In the genomic region with DNA sequence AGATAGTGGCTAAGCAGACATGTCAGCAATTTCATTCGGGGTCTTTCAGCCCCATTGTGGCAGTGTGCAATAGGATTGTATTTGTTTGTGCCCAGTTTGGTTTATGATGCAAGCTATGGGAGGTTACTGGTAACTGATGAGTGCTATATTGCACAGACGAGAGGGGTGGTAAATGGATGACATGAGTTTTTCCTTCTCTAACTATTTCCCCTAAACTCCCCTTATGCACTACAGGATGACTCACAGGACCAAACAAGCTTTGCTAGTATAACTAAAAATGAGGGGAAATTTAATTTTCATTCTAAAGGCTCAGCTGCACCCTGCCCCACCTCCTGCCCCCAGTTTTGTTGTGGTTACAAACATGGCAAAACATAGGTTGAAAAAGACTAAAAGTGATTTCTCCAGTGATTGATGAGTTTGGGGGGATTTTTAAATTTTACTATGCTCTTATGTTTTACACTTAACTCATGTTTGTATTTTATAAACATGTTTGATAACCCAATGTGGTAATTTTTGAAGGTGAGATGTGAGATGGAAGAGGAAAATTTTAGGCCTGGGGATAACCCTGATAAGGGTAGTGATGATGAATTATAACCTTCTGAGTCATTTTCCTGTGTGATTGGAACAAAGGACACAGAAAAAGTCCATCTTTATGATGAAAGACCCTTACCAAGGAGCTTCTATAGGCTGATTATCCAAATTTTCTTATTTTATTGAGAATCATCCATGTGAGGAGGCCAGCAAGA, we compare ENCODE assay signal across 9 cellular contexts.
A peak's percentile ranks its signal among the peaks of the same experiment; 100 is the strongest.
DNase-seq lines count a peak whose midpoint lies in the region; ATAC-seq and TF ChIP-seq lines count a peak whose summit lies in the region.
"Had no signal": no experiment of that assay in that cellular context is flagged by ENCODE, and none has a peak within 500 bp of the region (broad histone marks: within the 10 kb centered on the region; RNA-seq: fewer than 3 reads in every experiment).

No MANE protein-coding gene starts in this region.

- H3K9me3 ChIP-seq in RWPE2 (ENCODE audit: severe bottlenecking), result peaks cover 19% of the 10 kb centered on the region
- H3K9me3 ChIP-seq in mammary epithelial cell (replicated peaks; ENCODE audit: insufficient read depth, low read length), result peaks cover 11% of the 10 kb centered on the region

- peaks cover 24% of the 10 kb centered on the region for H3K4me1 ChIP-seq in RWPE2 (ENCODE audit: insufficient read depth, poor library complexity, severe bottlenecking)
- peaks cover 20% of the 10 kb centered on the region for H3K4me1 ChIP-seq in mammary epithelial cell (ENCODE audit: insufficient read depth, low read length)

- H3K27me3 ChIP-seq in RWPE2 (ENCODE audit: insufficient read depth, poor library complexity, severe bottlenecking) (no peaks in the 10 kb centered on the region), mammary epithelial cell (ENCODE audit: insufficient read depth, low read length) (no peaks in the 10 kb centered on the region)

- H3K36me3 ChIP-seq in RWPE2 (ENCODE audit: low read depth), result no peaks in the 10 kb centered on the region
- H3K36me3 ChIP-seq in mammary epithelial cell (ENCODE audit: insufficient read depth, low read length), result no peaks in the 10 kb centered on the region

- H3K27ac ChIP-seq in RWPE2 (ENCODE audit: poor library complexity, severe bottlenecking), result peak overlapping the region; percentile 42
- H3K27ac ChIP-seq in mammary epithelial cell (ENCODE audit: insufficient read depth, low read depth, low read length), result peak overlapping the region; percentile 66

- H3K4me3 ChIP-seq in RWPE2 (ENCODE audit: severe bottlenecking) (no peak overlapping the region), mammary epithelial cell (replicated peaks in 1 of 3; ENCODE audit: insufficient read depth in 1 of 3, low read depth in 2 of 3, low read length in 3 of 3) (no peak overlapping the region)

- TF ChIP-seq CTCF in RWPE2 (IDR thresholded peaks at IDR 0.05; ENCODE audit: poor library complexity, severe bottlenecking), result no peak
- TF ChIP-seq CTCF in mammary epithelial cell (conservative IDR thresholded peaks at IDR 0.05 in 1 of 2, IDR thresholded peaks at IDR 0.05 in 1 of 2; ENCODE audit: extremely low read depth in 1 of 2, insufficient read depth in 1 of 2, low read depth in 1 of 2, low read length in 2 of 2), result no peak

- in situ Hi-C loops in mammary epithelial cell (cut with MboI; ENCODE audit: low sequenced_read_pairs in 2 of 2), result loop anchor here in 1 of 2 donors (5.0 kb wide), 1 partner anchor 58 kb away; no protein-coding TSS in a partner anchor

- intact Hi-C loops in mammary epithelial cell (cut with micrococcal nuclease), result loop anchor here (1.0 to 2.0 kb wide), 3 partner anchors 33 to 80 kb away; no protein-coding TSS in a partner anchor

- BruUV-seq in mammary epithelial cell (replicated peaks; lab: Mats Ljungman, UMichigan), result no TSS peak

- ATAC-seq in RWPE2 (ENCODE audit: low read depth) (no peak), HG02852 (IDR thresholded peaks at IDR 0.05; ENCODE audit: unreplicated experiment) (no peak), GM21526 (IDR thresholded peaks at IDR 0.05; ENCODE audit: low FRiP score, unreplicated experiment) (no peak)

- no peaks in the 10 kb centered on the region for H4K20me1 ChIP-seq in mammary epithelial cell (ENCODE audit: insufficient read depth, low read length)

- peak overlapping the region; percentile 14 for H3K4me2 ChIP-seq in mammary epithelial cell (ENCODE audit: insufficient read depth, low read depth, low read length)

- peak; percentile 51 for DNase-seq in H4 (ENCODE audit: low spot score)
- DNase-seq in RWPE2 (ENCODE audit: low spot score), result no peak
- no peak for DNase-seq in mammary epithelial cell
- peak; percentile 57 for DNase-seq in stimulated activated CD4-positive, alpha-beta T cell treated with anti-CD3 and anti-CD28 coated beads, Interleukin-4, amount 100 ng/mL, for 1 hour
- DNase-seq in COLO668 (lab: John Stamatoyannopoulos, UW; ENCODE audit: unreplicated experiment), result no peak
- no peak for DNase-seq in NOMO-1 treated with DMSO at 0.1 percent for 48 hours (lab: John Stamatoyannopoulos, UW; ENCODE audit: unreplicated experiment)
- DNase-seq: NCI-H1105 had no signal

- H3K79me2 ChIP-seq in mammary epithelial cell (ENCODE audit: insufficient read depth, low read length), result no peaks in the 10 kb centered on the region

- CTCF ChIA-PET in mammary epithelial cell (lab: Charles Lee; ENCODE audit: low non-redundant PET), result no interaction called here

- 79% methylated on average over 2 of the region's 2 CpGs for WGBS in mammary epithelial cell (ENCODE audit: low coverage, missing lambda C conversion rate)

- H2AFZ ChIP-seq in mammary epithelial cell (ENCODE audit: low read depth, low read length), result no peak overlapping the region

- no peak overlapping the region for H3K9ac ChIP-seq in mammary epithelial cell (ENCODE audit: insufficient read depth, low read length)

- dilution Hi-C loops in mammary epithelial cell (cut with HindIII; ENCODE audit: low sequenced_read_pairs), result no loop called here

Comparison
In these comparisons a context has a peak if more than half of its experiments do, and no peak if none do; other contexts are left out.
1. DNase-seq: peak in H4 (single experiment) and stimulated activated CD4-positive, alpha-beta T cell treated with anti-CD3 and anti-CD28 coated beads, Interleukin-4, amount 100 ng/mL, for 1 hour (single experiment); none in RWPE2 (single experiment), mammary epithelial cell (single experiment), COLO668 (single experiment) and NOMO-1 treated with DMSO at 0.1 percent for 48 hours (single experiment).